In the genomic region with DNA sequence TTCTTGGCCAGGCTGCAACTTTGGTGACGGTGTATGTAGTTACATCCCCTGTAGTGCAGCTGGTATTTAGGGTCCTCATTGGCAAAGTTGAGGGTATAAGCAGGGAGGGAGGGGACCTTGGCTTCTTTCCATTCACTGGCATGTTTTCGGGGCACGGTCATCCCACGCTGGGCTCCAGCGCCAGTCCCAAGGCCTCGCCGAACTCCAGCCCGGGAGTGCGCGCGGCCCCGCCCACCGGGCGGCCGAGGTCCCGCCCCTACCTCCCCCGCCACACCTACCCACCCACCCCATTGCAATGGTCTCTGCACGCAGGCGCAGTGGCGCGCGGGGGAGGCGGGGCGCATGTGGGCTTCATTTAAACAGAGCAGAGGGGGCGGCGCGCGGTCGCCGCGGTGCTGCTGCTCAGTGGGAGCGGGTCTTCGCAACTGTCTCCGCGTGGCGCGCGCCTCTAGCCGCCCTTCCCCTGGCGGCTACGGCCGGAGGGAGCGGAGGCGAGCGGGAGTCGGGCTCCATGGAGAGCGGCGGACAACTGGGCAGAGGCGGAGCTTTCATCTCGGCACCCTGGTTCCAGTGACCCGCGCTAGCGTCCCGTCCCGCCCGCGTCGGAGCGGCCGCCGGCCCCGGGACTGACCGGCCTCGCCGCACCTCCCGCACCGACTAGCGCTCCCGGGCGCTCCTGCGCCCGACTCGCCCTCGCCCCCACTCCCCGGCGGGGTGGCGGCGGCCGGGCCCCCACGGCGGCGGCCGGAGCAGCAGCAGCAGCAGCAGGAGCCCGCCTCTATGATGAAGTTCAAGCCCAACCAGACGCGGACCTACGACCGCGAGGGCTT, we compare ENCODE assay signal across 8 cellular contexts. TPM values are rescaled to one million over a fixed set of nuclear protein-coding genes. Genes with fewer than 3 reads are reported as not detected.
DNase-seq lines count a peak whose midpoint lies in the region; ATAC-seq and TF ChIP-seq lines count a peak whose summit lies in the region.
"Not testable (repeated sequence)": the region's sequence is repeated elsewhere in the genome, so short reads cannot be mapped to it uniquely, and the experiment has no call there.

A gene (plus strand): TSS at position 383 of the 830 bp plus-strand sequence. CDS start 398 bp downstream, at position 781.

- intact Hi-C loops in left colon (cut with DNase I, micrococcal nuclease) = loop anchor here in 1 of 2 donors (10.0 kb wide), 1 partner anchor 283 kb away; no protein-coding TSS in a partner anchor

- H3K4me3 ChIP-seq in BE2C (ENCODE audit: low read depth, low read length) = peak within 1 kb of the TSS; percentile 79

- not testable (repeated sequence) for H3K4me1 ChIP-seq in BE2C

- DNase-seq in BE2C (peak; percentile 99), NCI-H526 (lab: John Stamatoyannopoulos, UW) (peak; percentile 86 to 97), left colon (peak; percentile 97 to 99)
- peak; percentile 97 to 98 for DNase-seq in activated CD4-positive, alpha-beta T cell treated with anti-CD3 and anti-CD28 coated beads for 4 hours
- DNase-seq in stimulated activated CD4-positive, alpha-beta T cell treated with anti-CD3 and anti-CD28 coated beads, Interleukin-1b, Interleukin-23, amount 100 ng/mL, for 4 hours (ENCODE audit: low read depth in 2 of 2) = peak; percentile 97 to 99

- H3K9me3 ChIP-seq in BE2C = not testable (repeated sequence)

- TF ChIP-seq CTCF in BE2C (IDR thresholded peaks at IDR 0.05; ENCODE audit: low read depth, low read length) = not testable (repeated sequence)

- peak; percentile 81 for ATAC-seq in GM19324 (IDR thresholded peaks at IDR 0.05; ENCODE audit: low FRiP score, unreplicated experiment)
- ATAC-seq in HG03460 (IDR thresholded peaks at IDR 0.05; ENCODE audit: unreplicated experiment) = peak; percentile 66
- peak; percentile 84 for ATAC-seq in left colon

- H3K27ac ChIP-seq in cingulate gyrus (ENCODE audit: low read depth, low read length) = peak within 1 kb of the TSS; percentile 95

- H3K27me3 ChIP-seq in BE2C = not testable (repeated sequence)

- not testable (repeated sequence) for H3K36me3 ChIP-seq in BE2C

RNA-seq across cellular contexts. Expression of the gene that starts here (rescaled TPM):
- polyA plus RNA-seq in BE2C (2012; ENCODE audit: insufficient read depth, insufficient read length, low read depth) = 23.5 TPM
- 100 to 1,000 TPM; 103 to 124 TPM for total RNA-seq in left colon

Comparison
In these comparisons a context has a peak if more than half of its experiments do, and no peak if none do; other contexts are left out.
1. Peak in every context shown above with its lines: DNase-seq, ATAC-seq, H3K4me3 ChIP-seq and H3K27ac ChIP-seq.